Comparison of ENCODE assay signal across 8 cellular contexts in genomic region chr12:111429760-111430417, GRCh38. TPM values are rescaled to one million over a fixed set of nuclear protein-coding genes. Genes with fewer than 3 reads are reported as not detected.
A peak's percentile ranks its signal among the peaks of the same experiment; 100 is the strongest.
DNase-seq lines count a peak whose midpoint lies in the region; ATAC-seq, FAIRE-seq and TF ChIP-seq lines count a peak whose summit lies in the region.

No MANE protein-coding gene starts in this region.

- H3K4me1 Mint-ChIP-seq in naive thymus-derived CD8-positive, alpha-beta T cell = peaks cover 54 to 94% (median 90%) of the 10 kb centered on the region in 4 donors

- peak overlapping the region; percentile 71 to 87 (median 85) for H3K4me3 Mint-ChIP-seq in naive thymus-derived CD8-positive, alpha-beta T cell

- H3K36me3 Mint-ChIP-seq in naive thymus-derived CD8-positive, alpha-beta T cell = peaks cover 0 to 3% (median 0%) of the 10 kb centered on the region in 3 donors

- H3K27me3 Mint-ChIP-seq in naive thymus-derived CD8-positive, alpha-beta T cell = no peaks in the 10 kb centered on the region

- ATAC-seq in naive thymus-derived CD8-positive, alpha-beta T cell = peak; percentile 13 to 22
- ATAC-seq in GM21390 (IDR thresholded peaks at IDR 0.05; ENCODE audit: unreplicated experiment) = no peak
- ATAC-seq in HG03045 (IDR thresholded peaks at IDR 0.05; ENCODE audit: unreplicated experiment) = no peak

- no peak for FAIRE-seq in H54 (lab: Jason Lieb, UNC)

- H3K9me3 Mint-ChIP-seq in naive thymus-derived CD8-positive, alpha-beta T cell = no peaks in the 10 kb centered on the region

- peak overlapping the region; percentile 90 to 100 (median 98) for H3K27ac Mint-ChIP-seq in naive thymus-derived CD8-positive, alpha-beta T cell

- POLR2A ChIA-PET in naive thymus-derived CD8-positive, alpha-beta T cell (lab: Charles Lee) = interaction anchor here (1.0 to 9.6 kb wide), 7 partner anchors 9 to 33 kb away, joined by 3 to 106 read pairs (median 11); partner anchors contain the start of gene SH2B3

- DNase-seq in stimulated activated CD4-positive, alpha-beta T cell treated with anti-CD3 and anti-CD28 coated beads, Interleukin-12 subunit alpha, Interleukin-12 subunit beta, amount 100 ng/mL, for 4 hours = peak; percentile 50
- no peak for DNase-seq in stimulated activated CD4-positive, alpha-beta T cell treated with anti-CD3 and anti-CD28 coated beads, Interleukin-2, amount 100 ng/mL, for 48 hours
- DNase-seq in activated naive CD4-positive, alpha-beta T cell treated with Interleukin-2 at 50 U/mL for 16 hours = peak; percentile 74
- DNase-seq in naive thymus-derived CD8-positive, alpha-beta T cell = peak in 8 of 10 donors; percentile 48 to 68 (median 60)
- DNase-seq in H54 (ENCODE audit: insufficient read length, low spot score) = no peak
- no peak for DNase-seq in COR-L47 (lab: John Stamatoyannopoulos, UW)

- no peak for TF ChIP-seq POLR2A in H54 (IDR thresholded peaks at IDR 0.05; ENCODE audit: low read depth, low read length)

RNA-seq across cellular contexts. Expression of gene SH2B3, which starts 24.2 kb away (rescaled TPM):
- 10 to 100 TPM; 12.5 to 12.8 TPM for total RNA-seq in naive thymus-derived CD8-positive, alpha-beta T cell
- 1 to 10 TPM; 2.1 to 5.3 (median 3.2) TPM for polyA plus RNA-seq in naive thymus-derived CD8-positive, alpha-beta T cell

Comparison
In these comparisons a context has a peak if more than half of its experiments do, and no peak if none do; other contexts are left out.
1. DNase-seq: peak in stimulated activated CD4-positive, alpha-beta T cell treated with anti-CD3 and anti-CD28 coated beads, Interleukin-12 subunit alpha, Interleukin-12 subunit beta, amount 100 ng/mL, for 4 hours (single experiment), activated naive CD4-positive, alpha-beta T cell treated with Interleukin-2 at 50 U/mL for 16 hours (single experiment) and naive thymus-derived CD8-positive, alpha-beta T cell (8 of 10); none in stimulated activated CD4-positive, alpha-beta T cell treated with anti-CD3 and anti-CD28 coated beads, Interleukin-2, amount 100 ng/mL, for 48 hours (0 of 2), H54 (single experiment) and COR-L47 (single experiment).
2. ATAC-seq: peak in naive thymus-derived CD8-positive, alpha-beta T cell (2 of 2); none in GM21390 (single experiment) and HG03045 (single experiment).